Comparison of ENCODE assay signal across 8 cellular contexts in the genomic region with DNA sequence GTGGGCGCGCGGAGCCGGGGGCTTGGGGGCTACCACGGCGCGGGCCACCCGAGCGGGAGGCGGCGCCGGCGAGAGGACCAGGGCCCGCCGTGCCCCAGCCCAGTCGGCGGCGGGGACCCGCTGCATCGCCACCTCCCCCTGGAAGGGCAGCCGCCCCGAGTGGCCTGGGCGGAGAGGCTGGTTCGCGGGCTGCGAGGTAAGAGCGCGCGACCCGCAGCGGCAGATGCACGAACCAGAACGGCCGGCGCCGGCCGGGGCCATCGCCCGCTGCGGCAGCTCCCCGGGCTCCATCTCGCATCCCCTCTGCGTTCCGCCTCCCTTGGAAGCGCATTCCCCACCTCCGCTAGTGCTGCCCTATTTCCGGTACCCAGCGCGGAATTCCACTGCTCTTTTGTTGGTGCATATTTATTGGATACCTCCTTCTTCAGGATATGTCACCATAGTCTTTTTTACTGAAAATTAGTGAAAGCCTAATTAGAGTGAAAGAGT. TPM values are rescaled to one million over a fixed set of nuclear protein-coding genes. Genes with fewer than 3 reads are reported as not detected.
A peak's percentile ranks its signal among the peaks of the same experiment; 100 is the strongest.
DNase-seq lines count a peak whose midpoint lies in the region; ATAC-seq and TF ChIP-seq lines count a peak whose summit lies in the region.

No MANE protein-coding gene starts in this region.

- POLR2A ChIA-PET in activated CD4-positive, alpha-beta memory T cell treated with anti-CD3 and anti-CD28 coated beads for 36 hours (lab: Charles Lee): no interaction called here

- CTCF ChIA-PET in activated CD4-positive, alpha-beta memory T cell treated with anti-CD3 and anti-CD28 coated beads for 36 hours (lab: Charles Lee): interaction anchor here (1.3 kb wide), 1 partner anchor 22 kb away, joined by 3 read pairs; no protein-coding TSS in a partner anchor

- peaks cover 4% of the 10 kb centered on the region for H3K36me3 Mint-ChIP-seq in activated CD4-positive, alpha-beta memory T cell treated with anti-CD3 and anti-CD28 coated beads for 36 hours

- H3K36me3 ChIP-seq in esophagus (ENCODE audit: control insufficient read depth in 2 of 2, insufficient read depth in 2 of 2, low read length in 1 of 2): no peaks in the 10 kb centered on the region
- no peaks in the 10 kb centered on the region for H3K36me3 ChIP-seq in thoracic aorta

- H3K27me3 ChIP-seq in esophagus (ENCODE audit: control insufficient read depth in 1 of 2, insufficient read depth in 2 of 2, low read length in 2 of 2) (no peaks in the 10 kb centered on the region), thoracic aorta (replicated peaks; ENCODE audit: insufficient read depth) (no peaks in the 10 kb centered on the region)

- no peak for TF ChIP-seq CTCF in thoracic aorta (IDR thresholded peaks at IDR 0.05)

- DNase-seq in activated effector memory CD4-positive, alpha-beta T cell treated with anti-CD3 and anti-CD28 coated beads, Interleukin-2, amount 50 U/mL, for 16 hours: peak; percentile 69
- DNase-seq in activated effector memory CD4-positive, alpha-beta T cell treated with Interleukin-2 at 50 U/mL for 16 hours: no peak
- DNase-seq in NAMALWA (ENCODE audit: low spot score) (peak; percentile 10), middle frontal gyrus (ENCODE audit: extremely low spot score, low spot score) (peak; percentile 10), thoracic aorta (ENCODE audit: low spot score) (no peak)
- DNase-seq in activated CD4-positive, alpha-beta memory T cell treated with anti-CD3 and anti-CD28 coated beads for 36 hours: peak; percentile 29

- intact Hi-C loops in activated CD4-positive, alpha-beta memory T cell treated with anti-CD3 and anti-CD28 coated beads for 36 hours (cut with micrococcal nuclease): loop anchor here (5.0 to 10.0 kb wide), 2 partner anchors 274 to 793 kb away; a partner anchor contains a TSS

- H3K27me3 Mint-ChIP-seq in activated CD4-positive, alpha-beta memory T cell treated with anti-CD3 and anti-CD28 coated beads for 36 hours: peaks cover 11% of the 10 kb centered on the region

- H3K4me3 ChIP-seq in esophagus (ENCODE audit: low read depth in 1 of 2, low read length in 2 of 2) (peak overlapping the region; percentile 74 to 94), thoracic aorta (peak overlapping the region; percentile 89)

- no peaks in the 10 kb centered on the region for H3K9me3 Mint-ChIP-seq in activated CD4-positive, alpha-beta memory T cell treated with anti-CD3 and anti-CD28 coated beads for 36 hours

- peak overlapping the region; percentile 88 for H3K4me3 Mint-ChIP-seq in activated CD4-positive, alpha-beta memory T cell treated with anti-CD3 and anti-CD28 coated beads for 36 hours

- H3K27ac ChIP-seq in esophagus (ENCODE audit: low read depth in 2 of 2, low read length in 1 of 2) (peak overlapping the region; percentile 70 to 89), thoracic aorta (peak overlapping the region; percentile 98)

- peaks cover 19% of the 10 kb centered on the region for H3K4me1 Mint-ChIP-seq in activated CD4-positive, alpha-beta memory T cell treated with anti-CD3 and anti-CD28 coated beads for 36 hours (ENCODE audit: low read depth)

- H3K9me3 ChIP-seq in esophagus (ENCODE audit: control insufficient read depth in 2 of 2, insufficient read depth in 1 of 2, low read depth in 1 of 2, low read length in 1 of 2) (no peaks in the 10 kb centered on the region), thoracic aorta (no peaks in the 10 kb centered on the region)

- 0 to 1% methylated on average over 29 to 49 of the region's 49 CpGs for WGBS in esophagus, 2 donors

- H3K27ac Mint-ChIP-seq in activated CD4-positive, alpha-beta memory T cell treated with anti-CD3 and anti-CD28 coated beads for 36 hours: no peak overlapping the region

- H3K4me1 ChIP-seq in esophagus (ENCODE audit: control insufficient read depth in 2 of 2, insufficient read depth in 2 of 2, low read length in 1 of 2) (no peaks in the 10 kb centered on the region), thoracic aorta (ENCODE audit: control insufficient read depth in 1 of 2, low read depth in 2 of 2) (peaks cover 14 to 65% of the 10 kb centered on the region in 2 donors)

- ATAC-seq in HG02571 (IDR thresholded peaks at IDR 0.05; ENCODE audit: unreplicated experiment) (peak; percentile 41), thoracic aorta (ENCODE audit: insufficient number of reproducible peaks, low FRiP score, low read depth) (no peak)

RNA-seq across cellular contexts. Expression of a gene that starts 0.7 kb away (rescaled TPM):
- total RNA-seq in activated CD4-positive, alpha-beta memory T cell treated with anti-CD3 and anti-CD28 coated beads for 36 hours: 1 to 10 TPM; 4.0 to 4.2 TPM
- 1 to 10 TPM; 5.9 to 6.3 TPM for polyA plus RNA-seq in esophagus
- total RNA-seq in thoracic aorta: 100 to 1,000 TPM; 254 to 259 TPM

RNA-seq across cellular contexts. Expression of a gene that starts 32.7 kb away (rescaled TPM):
- total RNA-seq in activated CD4-positive, alpha-beta memory T cell treated with anti-CD3 and anti-CD28 coated beads for 36 hours: under 1 TPM in 1 of 2 experiments, not detected in 1; 0.45 TPM
- 1 to 10 TPM in 1 of 2 donors, under 1 TPM in 1; 0.59 to 1.6 TPM for polyA plus RNA-seq in esophagus
- 10 to 100 TPM; 22.1 to 29.2 TPM for total RNA-seq in thoracic aorta

Comparison
In these comparisons a context has a peak if more than half of its experiments do, and no peak if none do; other contexts are left out.
1. DNase-seq: peak in activated effector memory CD4-positive, alpha-beta T cell treated with anti-CD3 and anti-CD28 coated beads, Interleukin-2, amount 50 U/mL, for 16 hours (single experiment), NAMALWA (single experiment), activated CD4-positive, alpha-beta memory T cell treated with anti-CD3 and anti-CD28 coated beads for 36 hours (single experiment) and middle frontal gyrus (single experiment); none in activated effector memory CD4-positive, alpha-beta T cell treated with Interleukin-2 at 50 U/mL for 16 hours (single experiment) and thoracic aorta (single experiment).
2. RNA of a gene that starts 0.7 kb away (total RNA-seq): 254 to 259 TPM in thoracic aorta; 4.0 to 4.2 TPM in activated CD4-positive, alpha-beta memory T cell treated with anti-CD3 and anti-CD28 coated beads for 36 hours; every median in the first group is over 10 times any median in the second.
3. RNA of a gene that starts 32.7 kb away (total RNA-seq): 22.1 to 29.2 TPM in thoracic aorta; 0.45 TPM in activated CD4-positive, alpha-beta memory T cell treated with anti-CD3 and anti-CD28 coated beads for 36 hours; every median in the first group is over 10 times any median in the second.